1 cellular context compared by ENCODE assay signal in genomic region chr14:61467281-61467680, GRCh38.
TF ChIP-seq lines count a peak whose summit lies in the region.

No MANE protein-coding gene starts in this region.

TF ChIP-seq in WTC11, 78 proteins besides CTCF, POLR2A, EP300 and RAD21 (continued from another document):
- TF ChIP-seq FOXP4 (CRISPR knock-in tag; IDR thresholded peaks at IDR 0.05) = no peak
- peak; percentile 19; the same call in 1 of the 2 replicates for TF ChIP-seq SMAD3 (CRISPR knock-in tag; IDR thresholded peaks at IDR 0.05; ENCODE audit: borderline replicate concordance)
